Comparison of ENCODE assay signal across 13 cellular contexts in the genomic region with DNA sequence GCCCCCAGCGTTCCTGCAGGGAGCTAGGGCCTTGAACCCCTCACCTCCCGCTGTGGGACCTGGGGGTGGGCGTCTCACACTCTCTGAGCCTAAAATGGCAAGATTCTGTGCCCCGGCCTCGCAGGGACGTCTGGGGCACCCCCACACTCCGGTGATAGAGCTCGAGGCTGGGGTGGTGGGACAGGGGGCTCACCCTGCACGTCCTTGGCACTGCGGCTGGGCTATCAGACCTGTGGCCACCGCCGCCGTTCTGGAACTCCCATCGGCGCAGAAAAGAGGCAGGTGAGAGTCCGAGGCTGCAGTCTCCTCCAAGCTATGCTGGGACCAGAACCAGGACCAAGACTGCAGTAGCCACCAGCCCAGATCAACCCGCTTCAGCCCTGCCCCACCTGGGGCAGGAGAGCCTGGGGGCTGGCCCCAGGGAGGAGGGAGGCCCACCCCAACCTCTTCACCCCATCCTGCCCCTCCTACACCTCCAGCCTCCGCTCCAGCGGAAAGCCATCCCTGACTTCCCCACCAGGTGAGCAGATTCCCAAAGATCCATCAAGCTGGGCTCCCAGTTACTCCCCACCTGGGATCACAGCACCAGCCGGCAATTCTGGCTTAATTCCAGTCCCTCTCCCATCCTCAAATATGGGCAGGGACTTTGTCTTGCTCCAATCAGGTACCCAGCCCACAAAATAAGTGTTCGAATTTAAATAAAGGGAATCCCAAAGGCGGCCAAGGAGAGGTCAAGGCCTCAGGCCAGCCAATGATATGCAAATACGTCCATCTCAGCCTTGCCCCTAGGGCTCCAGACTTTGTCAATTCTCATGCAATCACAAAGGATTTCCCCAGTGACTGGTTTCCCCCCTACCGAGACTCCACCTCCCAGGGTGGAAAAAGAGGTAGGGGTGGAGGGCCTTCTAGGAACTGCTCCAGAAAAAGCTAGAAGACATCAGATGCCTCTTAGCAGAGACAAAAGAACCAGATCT. TPM values are rescaled to one million over a fixed set of nuclear protein-coding genes. Genes with fewer than 3 reads are reported as not detected.
A peak's percentile ranks its signal among the peaks of the same experiment; 100 is the strongest.
DNase-seq lines count a peak whose midpoint lies in the region; ATAC-seq and TF ChIP-seq lines count a peak whose summit lies in the region.
"Had no signal": no experiment of that assay in that cellular context is flagged by ENCODE, and none has a peak within 500 bp of the region (broad histone marks: within the 10 kb centered on the region; RNA-seq: fewer than 3 reads in every experiment).

No MANE protein-coding gene starts in this region.

- no peak overlapping the region for H2BK120ac ChIP-seq in mesenchymal stem cell (ENCODE audit: low read depth, low read length)

- no peaks in the 10 kb centered on the region for H3K27me3 Mint-ChIP-seq in MCF 10A (ENCODE audit: insufficient read depth, unreplicated experiment)

- no peaks in the 10 kb centered on the region for H3K36me3 ChIP-seq in right atrium auricular region
- H3K36me3 ChIP-seq in mesenchymal stem cell (ENCODE audit: control insufficient read depth in 1 of 2, insufficient read depth in 2 of 2, low read depth in 1 of 2, low read length in 2 of 2) = peaks cover 14 to 22% of the 10 kb centered on the region in 2 experiments

- POLR2A ChIA-PET in MCF 10A (lab: Yijun Ruan, JAX) = interaction anchor here (0.7 to 4.3 kb wide), 3 partner anchors 10 to 153 kb away, joined by 3 to 35 read pairs (median 3); no protein-coding TSS in a partner anchor

- no peak overlapping the region for H3K14ac ChIP-seq in mesenchymal stem cell (ENCODE audit: low read length in 2 of 2)

- H3K27ac Mint-ChIP-seq in MCF 10A (ENCODE audit: low read depth, unreplicated experiment) = no peak overlapping the region
- H3K27ac Mint-ChIP-seq: activated naive CD8-positive, alpha-beta T cell; naive thymus-derived CD4-positive, alpha-beta T cell; stimulated activated effector memory CD8-positive, alpha-beta T cell treated with anti-CD3 and anti-CD28 coated beads, Interleukin-12 subunit alpha, Interleukin-12 subunit beta, amount 100 ng/mL, for 72 hours had no signal

- CTCF ChIA-PET in MCF 10A (lab: Yijun Ruan, JAX) = interaction anchor here (0.5 to 2.0 kb wide), 4 partner anchors 9 to 270 kb away, joined by 4 to 7 read pairs (median 6); no protein-coding TSS in a partner anchor

- no peak overlapping the region for H3K4me2 ChIP-seq in mesenchymal stem cell (ENCODE audit: low read length, poor library complexity, severe bottlenecking)

- WGBS in mesenchymal stem cell = 84% methylated on average over 23 of the region's 24 CpGs

- H2BK15ac ChIP-seq in mesenchymal stem cell (ENCODE audit: low read depth, poor library complexity, severe bottlenecking) = peak overlapping the region; percentile 54

- no peak overlapping the region for H3K4me3 ChIP-seq in right atrium auricular region
- no peak overlapping the region for H3K4me3 ChIP-seq in choroid plexus epithelial cell (ENCODE audit: low read depth, low read length)
- H3K4me3 ChIP-seq in mesenchymal stem cell (ENCODE audit: insufficient read depth in 1 of 2, low read depth in 1 of 2, low read length in 2 of 2) = no peak overlapping the region

- H3K27me3 ChIP-seq in right atrium auricular region = no peaks in the 10 kb centered on the region
- H3K27me3 ChIP-seq in mesenchymal stem cell (ENCODE audit: control insufficient read depth in 1 of 2, insufficient read depth in 1 of 2, low read length in 2 of 2) = no peaks in the 10 kb centered on the region

- H3K9me3 ChIP-seq in right atrium auricular region (no peaks in the 10 kb centered on the region), mesenchymal stem cell (ENCODE audit: control insufficient read depth, low read length) (no peaks in the 10 kb centered on the region)

- peak overlapping the region; percentile 48 for H4K91ac ChIP-seq in mesenchymal stem cell (ENCODE audit: low read length)

- DNase-seq in Right ventricle myocardium inferior (ENCODE audit: missing footprints) (peak; percentile 50), right atrium auricular region (ENCODE audit: low spot score) (no peak), choroid plexus epithelial cell (ENCODE audit: low read depth) (peak; percentile 43), mesenchymal stem cell (no peak), SW 1271 (lab: John Stamatoyannopoulos, UW) (no peak), AG08395 (ENCODE audit: low spot score) (no peak), MCF 10A (ENCODE audit: unreplicated experiment) (no peak)
- no peak for DNase-seq in effector CD4-positive, alpha-beta T cell
- DNase-seq: hippocampal formation; naive thymus-derived CD4-positive, alpha-beta T cell; NCI-H1092 treated with DMSO at 0.1 percent for 48 hours had no signal

- H3K79me1 ChIP-seq in mesenchymal stem cell (replicated peaks; ENCODE audit: low read length, poor library complexity, severe bottlenecking) = peaks cover 39% of the 10 kb centered on the region

- H3K27ac ChIP-seq in right atrium auricular region = no peak overlapping the region
- no peak overlapping the region for H3K27ac ChIP-seq in mesenchymal stem cell (ENCODE audit: low read length, poor library complexity, severe bottlenecking)

- H2AK5ac ChIP-seq in mesenchymal stem cell (ENCODE audit: low read length, severe bottlenecking) = no peak overlapping the region

- peaks cover 26% of the 10 kb centered on the region for H3K4me1 Mint-ChIP-seq in MCF 10A (ENCODE audit: insufficient read depth, unreplicated experiment)
- H3K4me1 Mint-ChIP-seq: stimulated activated effector memory CD8-positive, alpha-beta T cell treated with anti-CD3 and anti-CD28 coated beads, Interleukin-12 subunit alpha, Interleukin-12 subunit beta, amount 100 ng/mL, for 72 hours had no signal

- H3K36me3 Mint-ChIP-seq in MCF 10A (ENCODE audit: insufficient read depth, unreplicated experiment) = peaks cover 55% of the 10 kb centered on the region
- H3K36me3 Mint-ChIP-seq: activated naive CD8-positive, alpha-beta T cell; naive thymus-derived CD4-positive, alpha-beta T cell; stimulated activated effector memory CD8-positive, alpha-beta T cell treated with anti-CD3 and anti-CD28 coated beads, Interleukin-12 subunit alpha, Interleukin-12 subunit beta, amount 100 ng/mL, for 72 hours had no signal

- peaks cover 0 to 43% of the 10 kb centered on the region in 2 donors for H3K4me1 ChIP-seq in right atrium auricular region
- H3K4me1 ChIP-seq in mesenchymal stem cell (ENCODE audit: control insufficient read depth, insufficient read depth, low read depth, low read length) = peaks cover 15% of the 10 kb centered on the region

- intact Hi-C loops in Right ventricle myocardium inferior (cut with DNase I) (no loop called here), MCF 10A (cut with micrococcal nuclease) (no loop called here)

- no peak for TF ChIP-seq CTCF in right atrium auricular region (IDR thresholded peaks at IDR 0.05)
- TF ChIP-seq CTCF in choroid plexus epithelial cell (conservative IDR thresholded peaks at IDR 0.05; ENCODE audit: low read depth, low read length) = no peak
- no peak for TF ChIP-seq CTCF in MCF 10A (IDR thresholded peaks at IDR 0.05; ENCODE audit: unreplicated experiment)

- no peak overlapping the region for H3K9ac ChIP-seq in mesenchymal stem cell (ENCODE audit: low read length)

- no peak overlapping the region for H2AFZ ChIP-seq in mesenchymal stem cell (ENCODE audit: low read depth, low read length)

- no peak overlapping the region for H3K4ac ChIP-seq in mesenchymal stem cell (ENCODE audit: low read depth in 1 of 2, low read length in 2 of 2)

- no peak overlapping the region for H3K23ac ChIP-seq in mesenchymal stem cell (ENCODE audit: low read length in 2 of 2)

- peak overlapping the region; percentile 24 for H4K8ac ChIP-seq in mesenchymal stem cell (ENCODE audit: low read length)

- H3K18ac ChIP-seq in mesenchymal stem cell (ENCODE audit: low read depth in 1 of 2, low read length in 2 of 2) = peak overlapping the region in 1 of 2 experiments; percentile 17

- H2BK12ac ChIP-seq in mesenchymal stem cell (ENCODE audit: low read length in 2 of 2) = no peak overlapping the region

- H2BK5ac ChIP-seq in mesenchymal stem cell (ENCODE audit: low read depth, low read length, poor library complexity, severe bottlenecking) = no peak overlapping the region

- no peak overlapping the region for H3K4me3 Mint-ChIP-seq in MCF 10A (ENCODE audit: unreplicated experiment)
- H3K4me3 Mint-ChIP-seq: activated naive CD8-positive, alpha-beta T cell; naive thymus-derived CD4-positive, alpha-beta T cell; stimulated activated effector memory CD8-positive, alpha-beta T cell treated with anti-CD3 and anti-CD28 coated beads, Interleukin-12 subunit alpha, Interleukin-12 subunit beta, amount 100 ng/mL, for 72 hours had no signal

- no TSS peak for BruUV-seq in MCF 10A (replicated peaks; lab: Mats Ljungman, UMichigan)

- no peak for ATAC-seq in Right ventricle myocardium inferior
- ATAC-seq: naive thymus-derived CD4-positive, alpha-beta T cell; stimulated activated effector memory CD8-positive, alpha-beta T cell treated with anti-CD3 and anti-CD28 coated beads, Interleukin-12 subunit alpha, Interleukin-12 subunit beta, amount 100 ng/mL, for 72 hours had no signal

- no peaks in the 10 kb centered on the region for H3K9me3 Mint-ChIP-seq in MCF 10A (ENCODE audit: unreplicated experiment)
- H3K9me3 Mint-ChIP-seq: stimulated activated effector memory CD8-positive, alpha-beta T cell treated with anti-CD3 and anti-CD28 coated beads, Interleukin-12 subunit alpha, Interleukin-12 subunit beta, amount 100 ng/mL, for 72 hours had no signal

RNA-seq across cellular contexts. Expression of gene TNRC18, which starts 16.4 kb away (rescaled TPM):
- total RNA-seq in Right ventricle myocardium inferior = 34.8 TPM
- total RNA-seq in right atrium auricular region = 10 to 100 TPM; 32.0 to 53.6 TPM
- polyA plus RNA-seq in mesenchymal stem cell (2013, experiment 1 of 2) = 45.5 TPM
- 39.8 TPM for polyA plus RNA-seq in mesenchymal stem cell (2013, experiment 2 of 2)
- 120 and 132 TPM in 2 replicates for total RNA-seq in MCF 10A (2022)

Comparison
In these comparisons a context has a peak if more than half of its experiments do, and no peak if none do; other contexts are left out.
1. DNase-seq: peak in Right ventricle myocardium inferior (single experiment) and choroid plexus epithelial cell (single experiment); none in right atrium auricular region (single experiment), mesenchymal stem cell (single experiment), SW 1271 (0 of 2), AG08395 (single experiment), MCF 10A (single experiment) and effector CD4-positive, alpha-beta T cell (single experiment).